ENCODE assay signal across 28 cellular contexts in the genomic region with DNA sequence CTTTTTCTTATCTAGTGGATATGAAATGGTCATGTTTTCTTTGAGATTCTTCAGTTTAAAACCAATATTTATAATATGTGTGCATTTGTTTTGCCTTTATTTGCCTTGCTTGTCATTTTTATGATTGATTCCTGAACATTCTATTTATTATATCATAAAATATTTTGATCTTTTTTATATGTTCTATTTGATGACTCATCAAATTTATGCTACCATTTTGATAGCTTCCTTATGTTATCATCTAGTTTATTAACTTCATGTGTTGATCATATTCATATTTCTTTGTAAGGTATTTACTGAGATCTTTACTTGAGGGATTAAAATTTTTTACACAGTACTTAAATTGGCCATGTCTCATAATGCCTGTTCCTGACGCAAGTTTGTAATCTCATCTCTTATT.
"Had no signal": no experiment of that assay in that cellular context is flagged by ENCODE, and none has a peak within 500 bp of the region (broad histone marks: within the 10 kb centered on the region; RNA-seq: fewer than 3 reads in every experiment).

No MANE protein-coding gene starts in this region.

- ATAC-seq: left colon; left lung; lower lobe of right lung; naive thymus-derived CD8-positive, alpha-beta T cell; pancreas; right cardiac atrium; stimulated activated effector memory CD8-positive, alpha-beta T cell treated with anti-CD3 and anti-CD28 coated beads, Interleukin-12 subunit alpha, Interleukin-12 subunit beta, amount 100 ng/mL, for 72 hours; upper lobe of right lung had no signal

- H3K27me3 ChIP-seq: left lung, pancreas, sigmoid colon, spleen, suprapubic skin, tibial artery, upper lobe of right lung had no signal

- H3K9me3 ChIP-seq: lower lobe of right lung, pancreas, prostate gland, suprapubic skin, thoracic aorta, upper lobe of right lung had no signal

- H3K27ac ChIP-seq: left lung, lower lobe of right lung, pancreas, prostate gland, sigmoid colon, spleen, suprapubic skin, thoracic aorta, tibial artery, upper lobe of right lung had no signal

- DNase-seq: hypothalamus; immature natural killer cell; kidney; left colon; left lung; lower lobe of right lung; mammary epithelial cell; mesenchymal stem cell; naive thymus-derived CD8-positive, alpha-beta T cell; nucleus accumbens; pancreas; posterior cingulate gyrus; retina; right cardiac atrium; sigmoid colon; small intestine; spleen; stimulated activated CD4-positive, alpha-beta T cell treated with anti-CD3 and anti-CD28 coated beads, Interleukin-4, amount 100 ng/mL, for 24 hours; stimulated activated naive CD4-positive, alpha-beta T cell; tibial artery; trophoblast cell; upper lobe of right lung had no signal

- H3K4me3 ChIP-seq: left lung, lower lobe of right lung, pancreas, prostate gland, sigmoid colon, spleen, suprapubic skin, thoracic aorta, tibial artery, upper lobe of right lung had no signal

- H3K4me1 ChIP-seq: left lung, lower lobe of right lung, pancreas, prostate gland, sigmoid colon, spleen, suprapubic skin, tibial artery, upper lobe of right lung had no signal

- FAIRE-seq: islet of Langerhans, kidney, pancreas, small intestine, urothelium cell line had no signal

- H3K36me3 ChIP-seq: left lung, lower lobe of right lung, pancreas, prostate gland, sigmoid colon, spleen, suprapubic skin, thoracic aorta, tibial artery, upper lobe of right lung had no signal
